Comparison of ENCODE assay signal across 10 cellular contexts in genomic region chr9:16337322-16338029, GRCh38.
DNase-seq lines count a peak whose midpoint lies in the region; ATAC-seq and TF ChIP-seq lines count a peak whose summit lies in the region.
"Had no signal": no experiment of that assay in that cellular context is flagged by ENCODE, and none has a peak within 500 bp of the region (broad histone marks: within the 10 kb centered on the region; RNA-seq: fewer than 3 reads in every experiment).

No MANE protein-coding gene starts in this region.

- in situ Hi-C loops in astrocyte of the spinal cord (cut with HindIII; ENCODE audit: low sequenced_read_pairs): no loop called here

- H3K4me1 ChIP-seq in left lung (peaks cover 0 to 3% of the 10 kb centered on the region in 2 donors), vagina (peaks cover 10% of the 10 kb centered on the region), MM.1S (ENCODE audit: low read length) (no peaks in the 10 kb centered on the region)

- no peaks in the 10 kb centered on the region for H3K9me2 ChIP-seq in MM.1S (replicated peaks; ENCODE audit: insufficient read depth, low read length)

- no peak for TF ChIP-seq CTCF in AG04450 (IDR thresholded peaks at IDR 0.05; ENCODE audit: low read depth, low read length)
- TF ChIP-seq CTCF in astrocyte of the spinal cord (IDR thresholded peaks at IDR 0.05; ENCODE audit: low read depth, low read length): no peak
- TF ChIP-seq CTCF in left lung (IDR thresholded peaks at IDR 0.05): no peak
- no peak for TF ChIP-seq CTCF in vagina (IDR thresholded peaks at IDR 0.05)
- TF ChIP-seq CTCF in MM.1S (IDR thresholded peaks at IDR 0.05; ENCODE audit: low read length): no peak

- H2AFZ ChIP-seq in MM.1S (ENCODE audit: low read length): no peak overlapping the region

- no peak overlapping the region for H3K4me2 ChIP-seq in MM.1S (ENCODE audit: low read depth, low read length)

- H4K20me1 ChIP-seq in MM.1S (ENCODE audit: insufficient read depth, low read length): no peaks in the 10 kb centered on the region

- H3K36me3 ChIP-seq in left lung (no peaks in the 10 kb centered on the region), vagina (no peaks in the 10 kb centered on the region), MM.1S (replicated peaks; ENCODE audit: insufficient read depth, low read length) (no peaks in the 10 kb centered on the region)

- POLR2A ChIA-PET in AG04450 (lab: Yijun Ruan, JAX): no interaction called here

- TF ChIP-seq POLR2A in vagina (IDR thresholded peaks at IDR 0.05): no peak

- DNase-seq in AG04450 (ENCODE audit: low read depth, low spot score) (peak; percentile 65), HT1080 (ENCODE audit: low read depth) (peak; percentile 99), astrocyte of the spinal cord (ENCODE audit: low read depth, low spot score) (peak; percentile 96), left lung (no peak), vagina (ENCODE audit: extremely low spot score in 2 of 2) (no peak), MM.1S (no peak)
- DNase-seq in stimulated activated CD4-positive, alpha-beta T cell treated with anti-CD3 and anti-CD28 coated beads, Interleukin-4, amount 100 ng/mL, for 1 hour: no peak
- DNase-seq: NCI-H748 treated with DMSO at 0.1 percent for 48 hours, T-helper 2 cell had no signal

- H3K27ac ChIP-seq in AG04450 (ENCODE audit: low read depth, low read length): peak overlapping the region; percentile 52
- no peak overlapping the region for H3K27ac ChIP-seq in left lung
- no peak overlapping the region for H3K27ac ChIP-seq in vagina
- H3K27ac ChIP-seq in MM.1S (ENCODE audit: low read length): no peak overlapping the region

- no peaks in the 10 kb centered on the region for H3K79me2 ChIP-seq in MM.1S (ENCODE audit: low read length)

- ATAC-seq in left lung (peak; percentile 28), HG03175 (IDR thresholded peaks at IDR 0.05; ENCODE audit: unreplicated experiment) (no peak)

- H3K27me3 ChIP-seq in AG04450 (ENCODE audit: control insufficient read depth, insufficient read depth, low read length) (no peaks in the 10 kb centered on the region), left lung (no peaks in the 10 kb centered on the region), vagina (no peaks in the 10 kb centered on the region), MM.1S (replicated peaks; ENCODE audit: insufficient read depth, low read length) (no peaks in the 10 kb centered on the region)

- H3K9me3 ChIP-seq in AG04450 (ENCODE audit: control insufficient read depth, insufficient read depth, low read length) (no peaks in the 10 kb centered on the region), left lung (no peaks in the 10 kb centered on the region), vagina (no peaks in the 10 kb centered on the region), MM.1S (replicated peaks; ENCODE audit: insufficient read depth, low read length) (no peaks in the 10 kb centered on the region)

- intact Hi-C loops in left lung (cut with DNase I) (no loop called here), vagina (cut with DNase I) (no loop called here)

- H3F3A ChIP-seq in MM.1S (ENCODE audit: insufficient read depth, low read length): no peaks in the 10 kb centered on the region

- CTCF ChIA-PET in AG04450 (lab: Charles Lee): no interaction called here

- no peak overlapping the region for H3K9ac ChIP-seq in MM.1S (ENCODE audit: low read length)

- H3K4me3 ChIP-seq in AG04450 (ENCODE audit: low read depth, low read length): no peak overlapping the region
- H3K4me3 ChIP-seq in astrocyte of the spinal cord (ENCODE audit: low read depth, low read length): no peak overlapping the region
- no peak overlapping the region for H3K4me3 ChIP-seq in left lung
- H3K4me3 ChIP-seq in vagina: no peak overlapping the region
- no peak overlapping the region for H3K4me3 ChIP-seq in MM.1S (ENCODE audit: low read length)

Comparison
In these comparisons a context has a peak if more than half of its experiments do, and no peak if none do; other contexts are left out.
1. DNase-seq: peak in AG04450 (single experiment), HT1080 (single experiment) and astrocyte of the spinal cord (single experiment); none in left lung (0 of 2), vagina (0 of 2), stimulated activated CD4-positive, alpha-beta T cell treated with anti-CD3 and anti-CD28 coated beads, Interleukin-4, amount 100 ng/mL, for 1 hour (single experiment) and MM.1S (single experiment).